In the genomic region with DNA sequence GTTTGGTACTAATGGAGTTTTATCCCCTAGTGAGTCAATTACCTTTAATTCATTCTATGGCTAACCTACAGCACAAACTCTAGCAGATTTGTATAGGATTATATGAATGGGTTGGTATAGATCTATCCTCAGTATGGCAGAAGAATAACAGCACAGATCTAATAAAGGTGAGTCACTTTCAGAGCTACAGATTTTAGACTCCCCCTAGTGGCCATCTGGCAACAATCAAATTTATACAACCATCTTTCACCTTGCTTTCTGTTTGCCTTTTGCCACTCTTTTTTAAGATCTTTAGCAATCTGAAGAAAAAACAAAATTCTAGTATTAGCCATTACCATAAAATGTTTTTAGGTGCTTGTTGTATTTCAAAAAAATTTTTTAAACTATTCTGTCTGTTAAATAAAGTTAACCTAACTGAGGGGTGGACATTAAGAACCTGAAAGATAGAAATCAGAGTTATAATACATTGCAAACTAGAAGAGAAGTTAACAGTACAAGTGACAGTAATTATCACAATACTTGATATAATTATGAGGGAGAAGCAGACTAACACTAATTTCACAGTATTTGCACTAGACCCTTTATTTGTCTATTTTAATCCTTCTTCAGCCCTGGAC, we compare ENCODE assay signal across 8 cellular contexts. TPM values are rescaled to one million over a fixed set of nuclear protein-coding genes. Genes with fewer than 3 reads are reported as not detected.
A peak's percentile ranks its signal among the peaks of the same experiment; 100 is the strongest.
DNase-seq lines count a peak whose midpoint lies in the region; ATAC-seq, FAIRE-seq and TF ChIP-seq lines count a peak whose summit lies in the region.

No MANE protein-coding gene starts in this region.

- H3K27ac ChIP-seq in thyroid gland: no peak overlapping the region

- peak; percentile 10 for DNase-seq in activated CD4-positive, CD25-positive, alpha-beta regulatory T cell treated with anti-CD3 and anti-CD28 coated beads, Interleukin-2, amount 50 U/mL, for 16 hours (ENCODE audit: low read depth, low spot score)
- no peak for DNase-seq in activated CD4-positive, CD25-positive, alpha-beta regulatory T cell treated with anti-CD3 and anti-CD28 coated beads, Interleukin-2, amount 50 U/mL, for 72 hours
- peak; percentile 41 for DNase-seq in NCI-H774 (lab: John Stamatoyannopoulos, UW)
- peak; percentile 67 for DNase-seq in astrocyte of the spinal cord (ENCODE audit: low read depth, low spot score)
- DNase-seq in thyroid gland: no peak

- FAIRE-seq in islet of Langerhans (lab: Jason Lieb, UNC): peak; percentile 98

- H3K4me1 ChIP-seq in thyroid gland: no peaks in the 10 kb centered on the region

- in situ Hi-C loops in astrocyte of the spinal cord (cut with HindIII; ENCODE audit: low sequenced_read_pairs): no loop called here

- no peak for TF ChIP-seq POLR2A in thyroid gland (IDR thresholded peaks at IDR 0.05)

- H3K4me3 ChIP-seq in astrocyte of the spinal cord (ENCODE audit: low read depth, low read length) (no peak overlapping the region), thyroid gland (replicated peaks in 1 of 3) (no peak overlapping the region)

- TF ChIP-seq CTCF in astrocyte of the spinal cord (IDR thresholded peaks at IDR 0.05; ENCODE audit: low read depth, low read length) (peak; percentile 74), thyroid gland (IDR thresholded peaks at IDR 0.05) (peak; percentile 41 to 89 (median 64))

- H3K27me3 ChIP-seq in thyroid gland: no peaks in the 10 kb centered on the region

- H3K9me3 ChIP-seq in thyroid gland: no peaks in the 10 kb centered on the region

- intact Hi-C loops in thyroid gland (cut with DNase I): no loop called here

- ATAC-seq in GM19328 (IDR thresholded peaks at IDR 0.05; ENCODE audit: unreplicated experiment) (peak; percentile 59), HG03442 (IDR thresholded peaks at IDR 0.05; ENCODE audit: unreplicated experiment) (peak; percentile 78)

- no peaks in the 10 kb centered on the region for H3K36me3 ChIP-seq in thyroid gland

RNA-seq across cellular contexts. Expression of a gene that starts 25.8 kb away (rescaled TPM):
- 1 to 10 TPM in 2 of 4 donors, under 1 TPM in 2; 0.25 to 3.3 (median 0.95) TPM for total RNA-seq in thyroid gland

RNA-seq across cellular contexts. Expression of a gene that starts 27.1 kb away (rescaled TPM):
- 100 to 1,000 TPM in 1 of 4 donors, 10 to 100 TPM in 3; 59.1 to 122 (median 81.1) TPM for total RNA-seq in thyroid gland

Comparison
In these comparisons a context has a peak if more than half of its experiments do, and no peak if none do; other contexts are left out.
1. DNase-seq: peak in activated CD4-positive, CD25-positive, alpha-beta regulatory T cell treated with anti-CD3 and anti-CD28 coated beads, Interleukin-2, amount 50 U/mL, for 16 hours (single experiment), NCI-H774 (single experiment) and astrocyte of the spinal cord (single experiment); none in activated CD4-positive, CD25-positive, alpha-beta regulatory T cell treated with anti-CD3 and anti-CD28 coated beads, Interleukin-2, amount 50 U/mL, for 72 hours (single experiment) and thyroid gland (0 of 2).